In the genomic region with DNA sequence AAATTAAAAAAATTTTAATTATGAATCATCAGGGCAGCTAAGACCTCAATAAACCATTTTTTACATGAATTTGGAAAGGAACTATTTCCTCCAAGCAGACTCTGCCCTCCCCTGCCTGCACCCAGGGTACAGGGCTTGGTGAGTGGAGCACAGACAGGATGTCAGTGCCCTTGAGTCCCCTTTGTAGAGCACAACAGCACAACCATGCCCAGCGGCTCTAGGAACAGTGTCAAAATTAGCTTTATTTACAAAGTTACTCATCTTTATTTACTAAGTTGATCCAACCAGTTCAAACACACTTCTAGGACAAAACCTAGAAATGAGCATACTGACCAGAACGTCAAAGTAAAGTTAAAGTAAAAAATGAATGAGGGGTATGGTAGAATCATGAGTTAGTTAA, we compare ENCODE assay signal across 1 cellular context.
TF ChIP-seq lines count a peak whose summit lies in the region.

No MANE protein-coding gene starts in this region.

TF ChIP-seq in HepG2, 621 proteins besides CTCF, POLR2A, EP300 and RAD21 (continued from another document and continues in another):
- no peak for TF ChIP-seq GATAD1 (CRISPR knock-in tag; IDR thresholded peaks at IDR 0.05)
- no peak for TF ChIP-seq NR2F6 (IDR thresholded peaks at IDR 0.05)
- no peak for TF ChIP-seq NR2F6 (CRISPR knock-in tag; IDR thresholded peaks at IDR 0.05)
- TF ChIP-seq RCOR2 (CRISPR knock-in tag; IDR thresholded peaks at IDR 0.05): no peak
- TF ChIP-seq, protein P1, sequence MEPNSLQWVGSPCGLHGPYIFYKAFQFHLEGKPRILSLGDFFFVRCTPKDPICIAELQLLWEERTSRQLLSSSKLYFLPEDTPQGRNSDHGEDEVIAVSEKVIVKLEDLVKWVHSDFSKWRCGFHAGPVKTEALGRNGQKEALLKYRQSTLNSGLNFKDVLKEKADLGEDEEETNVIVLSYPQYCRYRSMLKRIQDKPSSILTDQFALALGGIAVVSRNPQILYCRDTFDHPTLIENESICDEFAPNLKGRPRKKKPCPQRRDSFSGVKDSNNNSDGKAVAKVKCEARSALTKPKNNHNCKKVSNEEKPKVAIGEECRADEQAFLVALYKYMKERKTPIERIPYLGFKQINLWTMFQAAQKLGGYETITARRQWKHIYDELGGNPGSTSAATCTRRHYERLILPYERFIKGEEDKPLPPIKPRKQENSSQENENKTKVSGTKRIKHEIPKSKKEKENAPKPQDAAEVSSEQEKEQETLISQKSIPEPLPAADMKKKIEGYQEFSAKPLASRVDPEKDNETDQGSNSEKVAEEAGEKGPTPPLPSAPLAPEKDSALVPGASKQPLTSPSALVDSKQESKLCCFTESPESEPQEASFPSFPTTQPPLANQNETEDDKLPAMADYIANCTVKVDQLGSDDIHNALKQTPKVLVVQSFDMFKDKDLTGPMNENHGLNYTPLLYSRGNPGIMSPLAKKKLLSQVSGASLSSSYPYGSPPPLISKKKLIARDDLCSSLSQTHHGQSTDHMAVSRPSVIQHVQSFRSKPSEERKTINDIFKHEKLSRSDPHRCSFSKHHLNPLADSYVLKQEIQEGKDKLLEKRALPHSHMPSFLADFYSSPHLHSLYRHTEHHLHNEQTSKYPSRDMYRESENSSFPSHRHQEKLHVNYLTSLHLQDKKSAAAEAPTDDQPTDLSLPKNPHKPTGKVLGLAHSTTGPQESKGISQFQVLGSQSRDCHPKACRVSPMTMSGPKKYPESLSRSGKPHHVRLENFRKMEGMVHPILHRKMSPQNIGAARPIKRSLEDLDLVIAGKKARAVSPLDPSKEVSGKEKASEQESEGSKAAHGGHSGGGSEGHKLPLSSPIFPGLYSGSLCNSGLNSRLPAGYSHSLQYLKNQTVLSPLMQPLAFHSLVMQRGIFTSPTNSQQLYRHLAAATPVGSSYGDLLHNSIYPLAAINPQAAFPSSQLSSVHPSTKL (CRISPR knock-in tag; IDR thresholded peaks at IDR 0.05): peak; percentile 67
- no peak for TF ChIP-seq MTF1 (CRISPR knock-in tag; IDR thresholded peaks at IDR 0.05)
- TF ChIP-seq, protein P2, sequence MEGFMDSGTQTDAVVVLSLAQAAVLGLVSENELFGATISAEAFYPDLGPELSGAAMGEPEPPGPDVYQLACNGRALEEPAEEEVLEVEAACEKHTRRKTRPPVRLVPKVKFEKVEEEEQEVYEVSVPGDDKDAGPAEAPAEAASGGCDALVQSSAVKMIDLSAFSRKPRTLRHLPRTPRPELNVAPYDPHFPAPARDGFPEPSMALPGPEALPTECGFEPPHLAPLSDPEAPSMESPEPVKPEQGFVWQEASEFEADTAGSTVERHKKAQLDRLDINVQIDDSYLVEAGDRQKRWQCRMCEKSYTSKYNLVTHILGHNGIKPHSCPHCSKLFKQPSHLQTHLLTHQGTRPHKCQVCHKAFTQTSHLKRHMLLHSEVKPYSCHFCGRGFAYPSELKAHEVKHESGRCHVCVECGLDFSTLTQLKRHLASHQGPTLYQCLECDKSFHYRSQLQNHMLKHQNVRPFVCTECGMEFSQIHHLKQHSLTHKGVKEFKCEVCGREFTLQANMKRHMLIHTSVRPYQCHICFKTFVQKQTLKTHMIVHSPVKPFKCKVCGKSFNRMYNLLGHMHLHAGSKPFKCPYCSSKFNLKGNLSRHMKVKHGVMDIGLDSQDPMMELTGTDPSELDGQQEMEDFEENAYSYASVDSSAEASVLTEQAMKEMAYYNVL (CRISPR knock-in tag; IDR thresholded peaks at IDR 0.05; ENCODE audit: borderline replicate concordance): no peak
- TF ChIP-seq CBX5 (CRISPR knock-in tag; IDR thresholded peaks at IDR 0.05; ENCODE audit: borderline replicate concordance): no peak
- TF ChIP-seq ZNF766 (CRISPR knock-in tag; IDR thresholded peaks at IDR 0.05; ENCODE audit: borderline replicate concordance): no peak
- no peak for TF ChIP-seq GABPA (IDR thresholded peaks at IDR 0.05; ENCODE audit: low read depth, low read length)
- TF ChIP-seq GABPA (CRISPR knock-in tag; IDR thresholded peaks at IDR 0.05; ENCODE audit: low read depth): no peak
- TF ChIP-seq SOX6 (IDR thresholded peaks at IDR 0.05): no peak
- TF ChIP-seq SOX6 (CRISPR knock-in tag; IDR thresholded peaks at IDR 0.05): no peak
- TF ChIP-seq MIER2 (CRISPR knock-in tag; IDR thresholded peaks at IDR 0.05): no peak
- no peak for TF ChIP-seq SALL1 (CRISPR knock-in tag; IDR thresholded peaks at IDR 0.05)
- no peak for TF ChIP-seq RORA (CRISPR knock-in tag; IDR thresholded peaks at IDR 0.05)
- TF ChIP-seq SIN3B (IDR thresholded peaks at IDR 0.05; ENCODE audit: low read length): no peak
- TF ChIP-seq ZNF20 (CRISPR knock-in tag; IDR thresholded peaks at IDR 0.05): no peak
- TF ChIP-seq BCL6 (CRISPR knock-in tag; IDR thresholded peaks at IDR 0.05): peak; percentile 96
- TF ChIP-seq, protein P3, sequence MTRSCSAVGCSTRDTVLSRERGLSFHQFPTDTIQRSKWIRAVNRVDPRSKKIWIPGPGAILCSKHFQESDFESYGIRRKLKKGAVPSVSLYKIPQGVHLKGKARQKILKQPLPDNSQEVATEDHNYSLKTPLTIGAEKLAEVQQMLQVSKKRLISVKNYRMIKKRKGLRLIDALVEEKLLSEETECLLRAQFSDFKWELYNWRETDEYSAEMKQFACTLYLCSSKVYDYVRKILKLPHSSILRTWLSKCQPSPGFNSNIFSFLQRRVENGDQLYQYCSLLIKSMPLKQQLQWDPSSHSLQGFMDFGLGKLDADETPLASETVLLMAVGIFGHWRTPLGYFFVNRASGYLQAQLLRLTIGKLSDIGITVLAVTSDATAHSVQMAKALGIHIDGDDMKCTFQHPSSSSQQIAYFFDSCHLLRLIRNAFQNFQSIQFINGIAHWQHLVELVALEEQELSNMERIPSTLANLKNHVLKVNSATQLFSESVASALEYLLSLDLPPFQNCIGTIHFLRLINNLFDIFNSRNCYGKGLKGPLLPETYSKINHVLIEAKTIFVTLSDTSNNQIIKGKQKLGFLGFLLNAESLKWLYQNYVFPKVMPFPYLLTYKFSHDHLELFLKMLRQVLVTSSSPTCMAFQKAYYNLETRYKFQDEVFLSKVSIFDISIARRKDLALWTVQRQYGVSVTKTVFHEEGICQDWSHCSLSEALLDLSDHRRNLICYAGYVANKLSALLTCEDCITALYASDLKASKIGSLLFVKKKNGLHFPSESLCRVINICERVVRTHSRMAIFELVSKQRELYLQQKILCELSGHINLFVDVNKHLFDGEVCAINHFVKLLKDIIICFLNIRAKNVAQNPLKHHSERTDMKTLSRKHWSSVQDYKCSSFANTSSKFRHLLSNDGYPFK (CRISPR knock-in tag; IDR thresholded peaks at IDR 0.05; ENCODE audit: borderline replicate concordance): no peak
- TF ChIP-seq, protein P4, sequence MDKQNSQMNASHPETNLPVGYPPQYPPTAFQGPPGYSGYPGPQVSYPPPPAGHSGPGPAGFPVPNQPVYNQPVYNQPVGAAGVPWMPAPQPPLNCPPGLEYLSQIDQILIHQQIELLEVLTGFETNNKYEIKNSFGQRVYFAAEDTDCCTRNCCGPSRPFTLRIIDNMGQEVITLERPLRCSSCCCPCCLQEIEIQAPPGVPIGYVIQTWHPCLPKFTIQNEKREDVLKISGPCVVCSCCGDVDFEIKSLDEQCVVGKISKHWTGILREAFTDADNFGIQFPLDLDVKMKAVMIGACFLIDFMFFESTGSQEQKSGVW (CRISPR knock-in tag; IDR thresholded peaks at IDR 0.05; ENCODE audit: borderline replicate concordance): no peak
- peak; percentile 85 for TF ChIP-seq FOXA3 (CRISPR knock-in tag; IDR thresholded peaks at IDR 0.05)
- TF ChIP-seq ZNF550 (CRISPR knock-in tag; IDR thresholded peaks at IDR 0.05; ENCODE audit: borderline replicate concordance): no peak
- TF ChIP-seq PCBP2 (optimal IDR thresholded peaks at IDR 0.05; ENCODE audit: low read depth, low read length, poor library complexity, severe bottlenecking): no peak
- TF ChIP-seq AKAP8 (CRISPR knock-in tag; IDR thresholded peaks at IDR 0.05): no peak
- TF ChIP-seq TOPORS (CRISPR knock-in tag; IDR thresholded peaks at IDR 0.05): no peak
- TF ChIP-seq, protein P5, sequence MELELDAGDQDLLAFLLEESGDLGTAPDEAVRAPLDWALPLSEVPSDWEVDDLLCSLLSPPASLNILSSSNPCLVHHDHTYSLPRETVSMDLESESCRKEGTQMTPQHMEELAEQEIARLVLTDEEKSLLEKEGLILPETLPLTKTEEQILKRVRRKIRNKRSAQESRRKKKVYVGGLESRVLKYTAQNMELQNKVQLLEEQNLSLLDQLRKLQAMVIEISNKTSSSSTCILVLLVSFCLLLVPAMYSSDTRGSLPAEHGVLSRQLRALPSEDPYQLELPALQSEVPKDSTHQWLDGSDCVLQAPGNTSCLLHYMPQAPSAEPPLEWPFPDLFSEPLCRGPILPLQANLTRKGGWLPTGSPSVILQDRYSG (CRISPR knock-in tag; IDR thresholded peaks at IDR 0.05): no peak
- no peak for TF ChIP-seq ZNF782 (CRISPR knock-in tag; IDR thresholded peaks at IDR 0.05; ENCODE audit: borderline replicate concordance)
- TF ChIP-seq ZNF775 (CRISPR knock-in tag; IDR thresholded peaks at IDR 0.05; ENCODE audit: borderline replicate concordance): no peak
- TF ChIP-seq ZNF841 (CRISPR knock-in tag; IDR thresholded peaks at IDR 0.05; ENCODE audit: borderline replicate concordance): no peak
- TF ChIP-seq ZSCAN25 (CRISPR knock-in tag; IDR thresholded peaks at IDR 0.05): no peak
- TF ChIP-seq JARID2 (CRISPR knock-in tag; IDR thresholded peaks at IDR 0.05; ENCODE audit: insufficient replicate concordance): no peak
- TF ChIP-seq, protein P6, sequence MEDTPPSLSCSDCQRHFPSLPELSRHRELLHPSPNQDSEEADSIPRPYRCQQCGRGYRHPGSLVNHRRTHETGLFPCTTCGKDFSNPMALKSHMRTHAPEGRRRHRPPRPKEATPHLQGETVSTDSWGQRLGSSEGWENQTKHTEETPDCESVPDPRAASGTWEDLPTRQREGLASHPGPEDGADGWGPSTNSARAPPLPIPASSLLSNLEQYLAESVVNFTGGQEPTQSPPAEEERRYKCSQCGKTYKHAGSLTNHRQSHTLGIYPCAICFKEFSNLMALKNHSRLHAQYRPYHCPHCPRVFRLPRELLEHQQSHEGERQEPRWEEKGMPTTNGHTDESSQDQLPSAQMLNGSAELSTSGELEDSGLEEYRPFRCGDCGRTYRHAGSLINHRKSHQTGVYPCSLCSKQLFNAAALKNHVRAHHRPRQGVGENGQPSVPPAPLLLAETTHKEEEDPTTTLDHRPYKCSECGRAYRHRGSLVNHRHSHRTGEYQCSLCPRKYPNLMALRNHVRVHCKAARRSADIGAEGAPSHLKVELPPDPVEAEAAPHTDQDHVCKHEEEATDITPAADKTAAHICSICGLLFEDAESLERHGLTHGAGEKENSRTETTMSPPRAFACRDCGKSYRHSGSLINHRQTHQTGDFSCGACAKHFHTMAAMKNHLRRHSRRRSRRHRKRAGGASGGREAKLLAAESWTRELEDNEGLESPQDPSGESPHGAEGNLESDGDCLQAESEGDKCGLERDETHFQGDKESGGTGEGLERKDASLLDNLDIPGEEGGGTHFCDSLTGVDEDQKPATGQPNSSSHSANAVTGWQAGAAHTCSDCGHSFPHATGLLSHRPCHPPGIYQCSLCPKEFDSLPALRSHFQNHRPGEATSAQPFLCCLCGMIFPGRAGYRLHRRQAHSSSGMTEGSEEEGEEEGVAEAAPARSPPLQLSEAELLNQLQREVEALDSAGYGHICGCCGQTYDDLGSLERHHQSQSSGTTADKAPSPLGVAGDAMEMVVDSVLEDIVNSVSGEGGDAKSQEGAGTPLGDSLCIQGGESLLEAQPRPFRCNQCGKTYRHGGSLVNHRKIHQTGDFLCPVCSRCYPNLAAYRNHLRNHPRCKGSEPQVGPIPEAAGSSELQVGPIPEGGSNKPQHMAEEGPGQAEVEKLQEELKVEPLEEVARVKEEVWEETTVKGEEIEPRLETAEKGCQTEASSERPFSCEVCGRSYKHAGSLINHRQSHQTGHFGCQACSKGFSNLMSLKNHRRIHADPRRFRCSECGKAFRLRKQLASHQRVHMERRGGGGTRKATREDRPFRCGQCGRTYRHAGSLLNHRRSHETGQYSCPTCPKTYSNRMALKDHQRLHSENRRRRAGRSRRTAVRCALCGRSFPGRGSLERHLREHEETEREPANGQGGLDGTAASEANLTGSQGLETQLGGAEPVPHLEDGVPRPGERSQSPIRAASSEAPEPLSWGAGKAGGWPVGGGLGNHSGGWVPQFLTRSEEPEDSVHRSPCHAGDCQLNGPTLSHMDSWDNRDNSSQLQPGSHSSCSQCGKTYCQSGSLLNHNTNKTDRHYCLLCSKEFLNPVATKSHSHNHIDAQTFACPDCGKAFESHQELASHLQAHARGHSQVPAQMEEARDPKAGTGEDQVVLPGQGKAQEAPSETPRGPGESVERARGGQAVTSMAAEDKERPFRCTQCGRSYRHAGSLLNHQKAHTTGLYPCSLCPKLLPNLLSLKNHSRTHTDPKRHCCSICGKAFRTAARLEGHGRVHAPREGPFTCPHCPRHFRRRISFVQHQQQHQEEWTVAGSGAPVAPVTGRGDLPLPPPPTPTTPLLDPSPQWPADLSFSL (CRISPR knock-in tag; IDR thresholded peaks at IDR 0.05): no peak
- TF ChIP-seq ZNF24 (IDR thresholded peaks at IDR 0.05): no peak
- no peak for TF ChIP-seq HOXA5 (CRISPR knock-in tag; IDR thresholded peaks at IDR 0.05)
- no peak for TF ChIP-seq ETV5 (CRISPR knock-in tag; IDR thresholded peaks at IDR 0.05; ENCODE audit: borderline replicate concordance)
- TF ChIP-seq ZNF747 (CRISPR knock-in tag; IDR thresholded peaks at IDR 0.05; ENCODE audit: borderline replicate concordance): no peak
- no peak for TF ChIP-seq ZNF367 (CRISPR knock-in tag; IDR thresholded peaks at IDR 0.05; ENCODE audit: borderline replicate concordance)
- no peak for TF ChIP-seq FOXM1 (CRISPR knock-in tag; IDR thresholded peaks at IDR 0.05)
- TF ChIP-seq HMG20A (CRISPR knock-in tag; IDR thresholded peaks at IDR 0.05; ENCODE audit: borderline replicate concordance): peak; percentile 67; the same call in 1 of the 2 replicates
- TF ChIP-seq RAD51 (IDR thresholded peaks at IDR 0.05; ENCODE audit: borderline replicate concordance): no peak
- TF ChIP-seq HNRNPLL (IDR thresholded peaks at IDR 0.05; ENCODE audit: low read depth, low read length, poor library complexity, severe bottlenecking): no peak
- TF ChIP-seq, protein P7, sequence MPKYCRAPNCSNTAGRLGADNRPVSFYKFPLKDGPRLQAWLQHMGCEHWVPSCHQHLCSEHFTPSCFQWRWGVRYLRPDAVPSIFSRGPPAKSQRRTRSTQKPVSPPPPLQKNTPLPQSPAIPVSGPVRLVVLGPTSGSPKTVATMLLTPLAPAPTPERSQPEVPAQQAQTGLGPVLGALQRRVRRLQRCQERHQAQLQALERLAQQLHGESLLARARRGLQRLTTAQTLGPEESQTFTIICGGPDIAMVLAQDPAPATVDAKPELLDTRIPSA (CRISPR knock-in tag; IDR thresholded peaks at IDR 0.05; ENCODE audit: borderline replicate concordance): no peak
- TF ChIP-seq ZNF816 (CRISPR knock-in tag; IDR thresholded peaks at IDR 0.05; ENCODE audit: borderline replicate concordance): no peak
- peak; percentile 81 for TF ChIP-seq FOSL2 (CRISPR knock-in tag; IDR thresholded peaks at IDR 0.05)
- no peak for TF ChIP-seq SMAD3 (CRISPR knock-in tag; IDR thresholded peaks at IDR 0.05)
- TF ChIP-seq ZNF790 (CRISPR knock-in tag; IDR thresholded peaks at IDR 0.05; ENCODE audit: borderline replicate concordance): no peak
- TF ChIP-seq MEIS1 (CRISPR knock-in tag; IDR thresholded peaks at IDR 0.05; ENCODE audit: borderline replicate concordance): no peak
- peak; percentile 55; the same call in 1 of the 2 replicates for TF ChIP-seq FOXA1 (IDR thresholded peaks at IDR 0.05)
- peak; percentile 13; the same call in 1 of the 2 replicates for TF ChIP-seq FOXA1 (CRISPR knock-in tag; IDR thresholded peaks at IDR 0.05)
